8 cellular contexts compared by ENCODE assay signal in the genomic region with DNA sequence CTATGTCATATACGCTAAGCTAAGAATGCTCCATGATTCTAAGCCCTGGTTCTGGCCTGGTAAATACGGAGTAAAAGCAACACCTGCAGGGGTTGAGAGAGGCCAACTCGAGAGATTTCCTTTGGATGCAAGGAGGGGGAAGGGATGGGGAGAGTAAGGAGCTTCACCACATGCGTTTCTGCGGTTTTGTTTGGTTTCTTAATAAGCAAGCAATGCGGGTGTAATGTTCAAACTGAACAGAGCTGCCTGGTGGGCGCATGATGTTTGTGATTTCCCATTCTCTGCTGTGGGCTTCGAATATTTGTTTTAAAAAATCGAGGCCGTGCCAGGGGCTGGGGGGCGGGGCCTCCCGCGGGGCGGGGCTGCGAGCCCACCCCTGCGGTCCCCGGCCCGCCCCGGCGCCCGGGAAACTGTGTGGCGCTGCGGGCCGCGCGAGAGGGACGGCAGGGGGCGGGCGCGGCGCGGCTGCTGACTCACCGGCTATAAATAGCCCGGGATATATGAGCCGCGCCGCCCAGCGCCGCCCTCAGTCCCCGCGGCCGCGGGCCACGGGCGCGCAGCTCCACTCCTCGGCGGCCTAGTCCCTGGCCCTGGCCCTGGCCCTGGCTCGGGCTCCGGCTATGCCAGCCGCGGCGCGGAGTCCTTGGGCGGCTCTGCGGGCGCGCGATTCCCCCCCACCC. TPM values are rescaled to one million over a fixed set of nuclear protein-coding genes. Genes with fewer than 3 reads are reported as not detected.
DNase-seq lines count a peak whose midpoint lies in the region; ATAC-seq and TF ChIP-seq lines count a peak whose summit lies in the region.

No MANE protein-coding gene starts in this region.

- no peaks in the 10 kb centered on the region for H3K9me3 ChIP-seq in neural cell (ENCODE audit: low read length)

- peaks cover 36% of the 10 kb centered on the region for H3K4me1 ChIP-seq in KMS-11 (ENCODE audit: low read depth, poor library complexity, severe bottlenecking)

- H3K4me3 ChIP-seq in KMS-11 (IDR thresholded peaks at IDR 0.05; ENCODE audit: insufficient read depth, low read depth, low read length) (no peak overlapping the region), fibroblast of villous mesenchyme (ENCODE audit: low read depth, low read length) (peak overlapping the region; percentile 98), neural cell (ENCODE audit: low read length) (peak overlapping the region; percentile 67)

- peak; percentile 93 for DNase-seq in COLO668 (lab: John Stamatoyannopoulos, UW; ENCODE audit: unreplicated experiment)
- DNase-seq in RWPE1 (ENCODE audit: low spot score), result peak; percentile 87
- DNase-seq in activated effector memory CD4-positive, alpha-beta T cell treated with anti-CD3 and anti-CD28 coated beads, Interleukin-2, amount 50 U/mL, for 16 hours, result peak; percentile 95
- peak; percentile 88 for DNase-seq in fibroblast of villous mesenchyme (ENCODE audit: low read depth)
- peak; percentile 88 for DNase-seq in stimulated activated naive CD8-positive, alpha-beta T cell treated with anti-CD3 and anti-CD28 coated beads, Interleukin-15, Interleukin-2, amounts not matched to agents 100 U/mL and 50 U/mL, for 24 hours

- no peaks in the 10 kb centered on the region for H3K36me3 ChIP-seq in KMS-11 (ENCODE audit: insufficient read depth)
- no peaks in the 10 kb centered on the region for H3K36me3 ChIP-seq in neural cell (ENCODE audit: insufficient read depth, low read length)

- no peak for TF ChIP-seq RAD21 in neural cell (conservative IDR thresholded peaks at IDR 0.05)

- ATAC-seq in GM21381 (IDR thresholded peaks at IDR 0.05; ENCODE audit: unreplicated experiment), result peak; percentile 39
- peak; percentile 76 for ATAC-seq in stimulated activated naive CD8-positive, alpha-beta T cell treated with anti-CD3 and anti-CD28 coated beads, Interleukin-15, Interleukin-2, amounts not matched to agents 100 U/mL and 50 U/mL, for 24 hours

- CTCF ChIA-PET in RWPE1 (lab: Yijun Ruan, JAX), result interaction anchor here (0.7 to 1.8 kb wide), 5 partner anchors 15 to 926 kb away, joined by 3 to 11 read pairs (median 7); no protein-coding TSS in a partner anchor

- H4K20me1 ChIP-seq in KMS-11 (ENCODE audit: insufficient read depth), result no peaks in the 10 kb centered on the region
- no peaks in the 10 kb centered on the region for H4K20me1 ChIP-seq in neural cell (ENCODE audit: insufficient read depth)

- H3K27ac ChIP-seq in KMS-11 (peak overlapping the region; percentile 90), RWPE1 (peak overlapping the region; percentile 99), neural cell (ENCODE audit: low read length) (peak overlapping the region; percentile 78)

- TF ChIP-seq CTCF in KMS-11 (conservative IDR thresholded peaks at IDR 0.05; ENCODE audit: low read depth, low read length) (peak; percentile 47), RWPE1 (conservative IDR thresholded peaks at IDR 0.05; ENCODE audit: low read depth) (peak; percentile 36), fibroblast of villous mesenchyme (IDR thresholded peaks at IDR 0.05; ENCODE audit: insufficient read depth, low read depth, low read length) (peak; percentile 14), neural cell (IDR thresholded peaks at IDR 0.05; ENCODE audit: poor library complexity, severe bottlenecking) (peak; percentile 56)

- H3K79me2 ChIP-seq in KMS-11 (ENCODE audit: insufficient read depth, low read depth), result no peaks in the 10 kb centered on the region
- no peaks in the 10 kb centered on the region for H3K79me2 ChIP-seq in neural cell (replicated peaks; ENCODE audit: insufficient read depth, low read length)

- no peaks in the 10 kb centered on the region for H3F3A ChIP-seq in neural cell (ENCODE audit: insufficient read depth, low read length, poor library complexity, severe bottlenecking)

- H3K9me2 ChIP-seq in neural cell (ENCODE audit: insufficient read depth, low read length), result no peaks in the 10 kb centered on the region

- peak overlapping the region; percentile 100 for H3K4me2 ChIP-seq in KMS-11
- H3K4me2 ChIP-seq in neural cell (ENCODE audit: low read length), result peak overlapping the region; percentile 68

- TF ChIP-seq EP300 in neural cell (conservative IDR thresholded peaks at IDR 0.05; ENCODE audit: poor library complexity, severe bottlenecking), result peak; percentile 44

- H3K27me3 ChIP-seq in KMS-11 (ENCODE audit: insufficient read depth, low read depth) (no peaks in the 10 kb centered on the region), neural cell (ENCODE audit: insufficient read depth, low read depth, low read length) (no peaks in the 10 kb centered on the region)

- peak overlapping the region; percentile 82 for H3K9ac ChIP-seq in KMS-11
- peak overlapping the region; percentile 84 for H3K9ac ChIP-seq in neural cell (ENCODE audit: low read length)

- H2AFZ ChIP-seq in KMS-11 (ENCODE audit: low read depth) (peak overlapping the region; percentile 56), neural cell (ENCODE audit: low read depth, low read length) (peak overlapping the region; percentile 34)

- POLR2A ChIA-PET in RWPE1 (lab: Yijun Ruan, JAX; ENCODE audit: low non-redundant PET), result interaction anchor here (0.6 to 2.0 kb wide), 7 partner anchors 9 to 112 kb away, joined by 3 to 18 read pairs (median 5); a partner anchor contains a TSS

TF ChIP-seq in neural cell, 6 proteins besides CTCF, POLR2A, EP300 and RAD21:
- no peak for TF ChIP-seq EZH2 (IDR thresholded peaks at IDR 0.05; ENCODE audit: borderline replicate concordance, insufficient read depth, low read length, poor library complexity, severe bottlenecking)
- TF ChIP-seq MXI1 (conservative IDR thresholded peaks at IDR 0.05; ENCODE audit: poor library complexity, severe bottlenecking), result no peak
- TF ChIP-seq, protein P1, sequence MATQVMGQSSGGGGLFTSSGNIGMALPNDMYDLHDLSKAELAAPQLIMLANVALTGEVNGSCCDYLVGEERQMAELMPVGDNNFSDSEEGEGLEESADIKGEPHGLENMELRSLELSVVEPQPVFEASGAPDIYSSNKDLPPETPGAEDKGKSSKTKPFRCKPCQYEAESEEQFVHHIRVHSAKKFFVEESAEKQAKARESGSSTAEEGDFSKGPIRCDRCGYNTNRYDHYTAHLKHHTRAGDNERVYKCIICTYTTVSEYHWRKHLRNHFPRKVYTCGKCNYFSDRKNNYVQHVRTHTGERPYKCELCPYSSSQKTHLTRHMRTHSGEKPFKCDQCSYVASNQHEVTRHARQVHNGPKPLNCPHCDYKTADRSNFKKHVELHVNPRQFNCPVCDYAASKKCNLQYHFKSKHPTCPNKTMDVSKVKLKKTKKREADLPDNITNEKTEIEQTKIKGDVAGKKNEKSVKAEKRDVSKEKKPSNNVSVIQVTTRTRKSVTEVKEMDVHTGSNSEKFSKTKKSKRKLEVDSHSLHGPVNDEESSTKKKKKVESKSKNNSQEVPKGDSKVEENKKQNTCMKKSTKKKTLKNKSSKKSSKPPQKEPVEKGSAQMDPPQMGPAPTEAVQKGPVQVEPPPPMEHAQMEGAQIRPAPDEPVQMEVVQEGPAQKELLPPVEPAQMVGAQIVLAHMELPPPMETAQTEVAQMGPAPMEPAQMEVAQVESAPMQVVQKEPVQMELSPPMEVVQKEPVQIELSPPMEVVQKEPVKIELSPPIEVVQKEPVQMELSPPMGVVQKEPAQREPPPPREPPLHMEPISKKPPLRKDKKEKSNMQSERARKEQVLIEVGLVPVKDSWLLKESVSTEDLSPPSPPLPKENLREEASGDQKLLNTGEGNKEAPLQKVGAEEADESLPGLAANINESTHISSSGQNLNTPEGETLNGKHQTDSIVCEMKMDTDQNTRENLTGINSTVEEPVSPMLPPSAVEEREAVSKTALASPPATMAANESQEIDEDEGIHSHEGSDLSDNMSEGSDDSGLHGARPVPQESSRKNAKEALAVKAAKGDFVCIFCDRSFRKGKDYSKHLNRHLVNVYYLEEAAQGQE (IDR thresholded peaks at IDR 0.05; ENCODE audit: borderline replicate concordance), result peak; percentile 58
- TF ChIP-seq SMC3 (conservative IDR thresholded peaks at IDR 0.05; ENCODE audit: poor library complexity), result no peak
- peak; percentile 95 for TF ChIP-seq POLR2AphosphoS5 (IDR thresholded peaks at IDR 0.05)
- TF ChIP-seq TAF1 (IDR thresholded peaks at IDR 0.05; ENCODE audit: low read depth), result no peak

RNA-seq across cellular contexts. Expression of a gene that starts 5.1 kb away (rescaled TPM):
- total RNA-seq in fibroblast of villous mesenchyme, result 6.0 and 14.2 TPM in 2 replicates
- polyA plus RNA-seq in neural cell, result 15.6 and 20.1 TPM in 2 replicates
- 11.2 and 12.4 TPM in 2 replicates for polyA minus RNA-seq in neural cell

RNA-seq across cellular contexts. Expression of a gene that starts 30.4 kb away (rescaled TPM):
- total RNA-seq in fibroblast of villous mesenchyme, result 7.3 and 8.4 TPM in 2 replicates
- 2.1 and 5.3 TPM in 2 replicates for polyA plus RNA-seq in neural cell
- 3.7 and 5.2 TPM in 2 replicates for polyA minus RNA-seq in neural cell

RNA-seq across cellular contexts. Expression of a gene that starts 48.8 kb away (rescaled TPM):
- total RNA-seq in fibroblast of villous mesenchyme, result 2.6 and 4.2 TPM in 2 replicates
- 6.6 and 11.5 TPM in 2 replicates for polyA plus RNA-seq in neural cell
- polyA minus RNA-seq in neural cell, result 3.4 and 3.7 TPM in 2 replicates
